Comparison of ENCODE assay signal across 16 cellular contexts in genomic region chr16:1172651-1173050, GRCh38. TPM values are rescaled to one million over a fixed set of nuclear protein-coding genes. Genes with fewer than 3 reads are reported as not detected.
A peak's percentile ranks its signal among the peaks of the same experiment; 100 is the strongest.
DNase-seq lines count a peak whose midpoint lies in the region; TF ChIP-seq lines count a peak whose summit lies in the region.
"Had no signal": no experiment of that assay in that cellular context is flagged by ENCODE, and none has a peak within 500 bp of the region (broad histone marks: within the 10 kb centered on the region; RNA-seq: fewer than 3 reads in every experiment).

No MANE protein-coding gene starts in this region.

- no peaks in the 10 kb centered on the region for H3K9me3 ChIP-seq in A673 (ENCODE audit: low read depth, low read length, poor library complexity, severe bottlenecking)
- H3K9me3 ChIP-seq in esophagus squamous epithelium, result no peaks in the 10 kb centered on the region
- H3K9me3 ChIP-seq in ovary, result no peaks in the 10 kb centered on the region
- no peaks in the 10 kb centered on the region for H3K9me3 ChIP-seq in transverse colon
- no peaks in the 10 kb centered on the region for H3K9me3 ChIP-seq in H9 (ENCODE audit: control insufficient read depth, low read depth, low read length)
- H3K9me3 ChIP-seq: BLaER1 treated with 17β-estradiol and CSF1 and Interleukin-3, amounts not matched to agents 10 nM and 100 nM had no signal

- no peak overlapping the region for H2BK12ac ChIP-seq in H9 (ENCODE audit: insufficient read length, low read depth, low read length)

- H3K23me2 ChIP-seq in H9 (ENCODE audit: insufficient read length, low read depth, low read length, poor library complexity, severe bottlenecking), result no peaks in the 10 kb centered on the region

- no peak for TF ChIP-seq CTCF in A673 (conservative IDR thresholded peaks at IDR 0.05; ENCODE audit: low read depth, low read length)
- no peak for TF ChIP-seq CTCF in esophagus squamous epithelium (IDR thresholded peaks at IDR 0.05)
- no peak for TF ChIP-seq CTCF in ovary (IDR thresholded peaks at IDR 0.05)
- no peak for TF ChIP-seq CTCF in transverse colon (IDR thresholded peaks at IDR 0.05)
- TF ChIP-seq CTCF in H9 (conservative IDR thresholded peaks at IDR 0.05), result no peak

- H4K91ac ChIP-seq in H9 (ENCODE audit: insufficient read length, low read depth, low read length), result no peak overlapping the region

- no peak overlapping the region for H3T11ph ChIP-seq in H9 (ENCODE audit: low read length)

- H3K9me3 Mint-ChIP-seq in H9, result no peaks in the 10 kb centered on the region
- H3K9me3 Mint-ChIP-seq: IgD-negative memory B cell had no signal

- H3K14ac ChIP-seq in H9 (ENCODE audit: insufficient read depth, low read length), result no peak overlapping the region; the same call in 1 of the 2 replicates

- H3K27me3 ChIP-seq in A673 (replicated peaks; ENCODE audit: insufficient read depth, low read depth, low read length, poor library complexity), result no peaks in the 10 kb centered on the region
- peaks cover 0 to 55% (median 2%) of the 10 kb centered on the region in 4 donors for H3K27me3 ChIP-seq in esophagus squamous epithelium
- no peaks in the 10 kb centered on the region for H3K27me3 ChIP-seq in ovary
- H3K27me3 ChIP-seq in transverse colon, result no peaks in the 10 kb centered on the region
- H3K27me3 ChIP-seq in H9 (ENCODE audit: insufficient read depth, low read length), result no peaks in the 10 kb centered on the region

- H3K27me3 Mint-ChIP-seq in H9 (ENCODE audit: low read depth), result no peaks in the 10 kb centered on the region
- H3K27me3 Mint-ChIP-seq: CD4-positive, CD25-positive, alpha-beta regulatory T cell had no signal

- H2AK5ac ChIP-seq in H9 (ENCODE audit: insufficient read length, low read length), result no peak overlapping the region

- H4K5ac ChIP-seq in H9 (ENCODE audit: insufficient read length, low read depth, low read length), result no peak overlapping the region

- BruUV-seq in A673 (replicated peaks; lab: Mats Ljungman, UMichigan), result no TSS peak

- CTCF ChIA-PET in A673 (lab: Charles Lee), result no interaction called here

- H2BK5ac ChIP-seq in H9 (ENCODE audit: insufficient read length, low read length), result no peak overlapping the region

- no peak overlapping the region for H3K4ac ChIP-seq in H9 (ENCODE audit: low read depth, low read length)

- no peaks in the 10 kb centered on the region for H3K79me1 ChIP-seq in H9 (ENCODE audit: insufficient read depth, low read depth, low read length, poor library complexity, severe bottlenecking)

- intact Hi-C loops in A673 (cut with micrococcal nuclease; ENCODE audit: unreplicated experiment), result no loop called here
- intact Hi-C loops in esophagus squamous epithelium (cut with DNase I), result no loop called here
- intact Hi-C loops in ovary (cut with DNase I), result no loop called here
- intact Hi-C loops in transverse colon (cut with DNase I; ENCODE audit: low total_unique reads), result no loop called here

- in situ Hi-C loops in transverse colon (cut with MboI; ENCODE audit: low pct_ligation_motif_present in 1 of 4, low pct_unique_long_range_greater_than_20kb in 1 of 4, low sequenced_read_pairs in 3 of 4), result no loop called here

- no CpG with 5 or more reads among the region's 13 CpGs for WGBS in esophagus squamous epithelium, 2 donors
- WGBS in ovary, 3 donors, result 82 to 90% (median 89%) methylated on average over 13 of the region's 13 CpGs
- 55% methylated on average over 13 of the region's 13 CpGs; no CpG with 5 or more reads in 1 of the 2 donors for WGBS in transverse colon (ENCODE audit: low coverage in 1 of 2), 2 donors
- no CpG with 5 or more reads among the region's 13 CpGs for WGBS in H9 (ENCODE audit: extremely low coverage, insufficient read length, low lambda C conversion rate)

- peak overlapping the region; percentile 54 for H3K27ac ChIP-seq in A673 (ENCODE audit: low read depth, low read length, poor library complexity, severe bottlenecking)
- H3K27ac ChIP-seq in esophagus squamous epithelium, result peak overlapping the region in 3 of 4 donors; percentile 77 to 83 (median 79)
- H3K27ac ChIP-seq in ovary, result peak overlapping the region; percentile 5 to 74
- H3K27ac ChIP-seq in transverse colon, result peak overlapping the region; percentile 79 to 92 (median 82)
- H3K27ac ChIP-seq in H9 (ENCODE audit: insufficient read length, low read depth, low read length), result no peak overlapping the region
- H3K27ac ChIP-seq: BLaER1 treated with 17β-estradiol and CSF1 and Interleukin-3, amounts not matched to agents 10 nM and 100 nM had no signal

- H3K4me3 ChIP-seq in A673 (ENCODE audit: low read depth, low read length, poor library complexity, severe bottlenecking), result no peak overlapping the region
- peak overlapping the region in 1 of 4 donors; percentile 30 for H3K4me3 ChIP-seq in esophagus squamous epithelium
- H3K4me3 ChIP-seq in ovary, result no peak overlapping the region
- peak overlapping the region in 1 of 4 donors; percentile 9 for H3K4me3 ChIP-seq in transverse colon
- H3K4me3 ChIP-seq: BLaER1 treated with 17β-estradiol and CSF1 and Interleukin-3, amounts not matched to agents 10 nM and 100 nM had no signal

- H3K36me3 ChIP-seq in A673 (ENCODE audit: insufficient read depth, low read length, poor library complexity, severe bottlenecking), result no peaks in the 10 kb centered on the region
- no peaks in the 10 kb centered on the region for H3K36me3 ChIP-seq in esophagus squamous epithelium
- H3K36me3 ChIP-seq in ovary, result no peaks in the 10 kb centered on the region
- H3K36me3 ChIP-seq in transverse colon, result no peaks in the 10 kb centered on the region
- H3K36me3 ChIP-seq: BLaER1 treated with 17β-estradiol and CSF1 and Interleukin-3, amounts not matched to agents 10 nM and 100 nM had no signal

- no peak overlapping the region for H4K8ac ChIP-seq in H9 (replicated peaks; ENCODE audit: insufficient read length, low read depth, low read length)

- H2BK15ac ChIP-seq in H9 (ENCODE audit: low read depth, low read length), result no peak overlapping the region

- no peak overlapping the region for H2AFZ ChIP-seq in H9 (ENCODE audit: low read length)

- H3K36me3 Mint-ChIP-seq in H9 (ENCODE audit: insufficient read depth in 1 of 3, low read depth in 3 of 3), result peaks cover 0 to 1% (median 0%) of the 10 kb centered on the region in 3 experiments; a peak in 3 of 7 replicates
- H3K36me3 Mint-ChIP-seq: CD4-positive, CD25-positive, alpha-beta regulatory T cell; IgD-negative memory B cell had no signal

- H3K4me3 Mint-ChIP-seq in H9, result no peak overlapping the region
- H3K4me3 Mint-ChIP-seq: CD4-positive, CD25-positive, alpha-beta regulatory T cell; IgD-negative memory B cell had no signal

- no peak overlapping the region for H3K23ac ChIP-seq in H9 (ENCODE audit: insufficient read length, low read depth, low read length)

- H3K4me1 ChIP-seq in A673 (ENCODE audit: insufficient read depth, low read length, poor library complexity, severe bottlenecking) (peaks cover 50% of the 10 kb centered on the region), esophagus squamous epithelium (peaks cover 0 to 65% (median 23%) of the 10 kb centered on the region in 3 donors), ovary (ENCODE audit: insufficient read depth) (peaks cover 46% of the 10 kb centered on the region), transverse colon (peaks cover 23 to 49% (median 34%) of the 10 kb centered on the region in 4 donors), H9 (ENCODE audit: insufficient read depth, low read length) (no peaks in the 10 kb centered on the region)

- no peaks in the 10 kb centered on the region for H3K79me2 ChIP-seq in H9 (ENCODE audit: insufficient read depth, low read length)

- H2BK20ac ChIP-seq in H9 (ENCODE audit: low read depth, low read length, poor library complexity, severe bottlenecking), result no peak overlapping the region

- no peak overlapping the region for H3K56ac ChIP-seq in H9 (ENCODE audit: insufficient read length, low read depth, low read length)

- no peak for TF ChIP-seq POLR2A in esophagus squamous epithelium (IDR thresholded peaks at IDR 0.05)
- TF ChIP-seq POLR2A in ovary (IDR thresholded peaks at IDR 0.05), result no peak
- TF ChIP-seq POLR2A in transverse colon (IDR thresholded peaks at IDR 0.05), result no peak

- no peak overlapping the region for H3K9ac ChIP-seq in H9 (ENCODE audit: extremely low read depth, insufficient read length, low read length)
- H3K9ac ChIP-seq: BLaER1 treated with 17β-estradiol and CSF1 and Interleukin-3, amounts not matched to agents 10 nM and 100 nM had no signal

- no peak overlapping the region for H3K4me2 ChIP-seq in H9 (ENCODE audit: insufficient read depth, insufficient read length, low read length)
- H3K4me2 ChIP-seq: BLaER1 treated with 17β-estradiol and CSF1 and Interleukin-3, amounts not matched to agents 10 nM and 100 nM had no signal

- no peak overlapping the region for H3K27ac Mint-ChIP-seq in H9
- H3K27ac Mint-ChIP-seq: CD4-positive, CD25-positive, alpha-beta regulatory T cell; IgD-negative memory B cell had no signal

- POLR2A ChIA-PET in A673 (lab: Charles Lee; ENCODE audit: low non-redundant PET), result no interaction called here

- peaks cover 0 to 13% of the 10 kb centered on the region in 2 experiments; a peak in 2 of 4 replicates for H3K4me1 Mint-ChIP-seq in H9
- H3K4me1 Mint-ChIP-seq: CD4-positive, CD25-positive, alpha-beta regulatory T cell; IgD-negative memory B cell had no signal

- TF ChIP-seq EP300 in ovary (IDR thresholded peaks at IDR 0.05) (no peak), transverse colon (IDR thresholded peaks at IDR 0.05; ENCODE audit: low read depth) (no peak)

- DNase-seq in A673 (ENCODE audit: low spot score) (no peak), esophagus squamous epithelium (lab: John Stamatoyannopoulos, UW) (no peak), ovary (no peak), transverse colon (no peak), NCI-H2171 treated with DMSO at 0.1 percent for 48 hours (lab: John Stamatoyannopoulos, UW) (no peak), H9 (no peak), NAMALWA (ENCODE audit: low spot score) (no peak)
- DNase-seq: 8988T; ACHN; CD4-positive, CD25-positive, alpha-beta regulatory T cell; DMS53; GF-D8 had no signal

- no peak overlapping the region for H2BK120ac ChIP-seq in H9 (ENCODE audit: low read depth, low read length, poor library complexity, severe bottlenecking)

- no peaks in the 10 kb centered on the region for H4K20me1 ChIP-seq in H9 (ENCODE audit: control insufficient read depth, insufficient read depth, insufficient read length)

- no peak overlapping the region for H3K18ac ChIP-seq in H9 (ENCODE audit: insufficient read length, low read depth, low read length)

RNA-seq across cellular contexts. Expression of gene CACNA1H, which starts 19.7 kb away (rescaled TPM):
- total RNA-seq in A673 (2021) (19.7 and 25.0 TPM in 2 replicates), esophagus squamous epithelium (10 to 100 TPM in 1 of 4 donors, 1 to 10 TPM in 3; 1.7 to 14.7 (median 5.6) TPM), ovary (100 to 1,000 TPM in 5 of 7 donors, 10 to 100 TPM in 2; 36.5 to 217 (median 120) TPM), transverse colon (10 to 100 TPM; 17.0 to 63.6 (median 39.5) TPM), H9 (2021) (41.9 and 43.3 TPM in 2 replicates)
- polyA plus RNA-seq in ovary, result 10 to 100 TPM in 1 of 2 donors, 1 to 10 TPM in 1; 7.3 to 80.4 TPM
- total RNA-seq: HT1080 had no signal
- polyA plus RNA-seq: IgD-negative memory B cell had no signal

RNA-seq across cellular contexts. Expression of gene TPSG1, which starts 52.4 kb away (rescaled TPM):
- total RNA-seq in A673 (2021), result not detected in 2 replicates
- total RNA-seq in esophagus squamous epithelium, result under 1 TPM in 1 of 4 donors, not detected in 3; 0.27 TPM
- total RNA-seq in ovary, result 1 to 10 TPM in 1 of 7 donors, under 1 TPM in 1, not detected in 5; 0.22 to 1.3 TPM
- polyA plus RNA-seq in ovary, result under 1 TPM in 1 of 2 donors, not detected in 1; 0.08 TPM
- total RNA-seq in transverse colon, result 10 to 100 TPM in 3 of 4 donors, not detected in 1; 20.9 to 41.0 (median 24.0) TPM
- total RNA-seq in H9 (2021), result not detected in 2 replicates
- total RNA-seq: CD4-positive, CD25-positive, alpha-beta regulatory T cell; H1; HT1080 had no signal
- polyA plus RNA-seq: CD4-positive, CD25-positive, alpha-beta regulatory T cell; H1; IgD-negative memory B cell had no signal

RNA-seq across cellular contexts. Expression of gene TPSB2, which starts 57.3 kb away (rescaled TPM):
- total RNA-seq in A673 (2021), result 9.6 and 16.7 TPM in 2 replicates
- total RNA-seq in esophagus squamous epithelium, result 100 to 1,000 TPM in 1 of 4 donors, 10 to 100 TPM in 2, 1 to 10 TPM in 1; 4.0 to 537 (median 20.2) TPM
- total RNA-seq in ovary, result 1 to 10 TPM in 4 of 7 donors, not detected in 3; 1.4 to 7.4 (median 4.4) TPM
- 10 to 100 TPM in 1 of 2 donors, 1 to 10 TPM in 1; 1.0 to 17.3 TPM for polyA plus RNA-seq in ovary
- 10 to 100 TPM; 12.5 to 35.2 (median 24.8) TPM for total RNA-seq in transverse colon
- not detected in 2 replicates for total RNA-seq in H9 (2021)
- total RNA-seq: CD4-positive, CD25-positive, alpha-beta regulatory T cell; H1; HT1080 had no signal
- polyA plus RNA-seq: CD4-positive, CD25-positive, alpha-beta regulatory T cell; IgD-negative memory B cell had no signal
